In the genomic region with DNA sequence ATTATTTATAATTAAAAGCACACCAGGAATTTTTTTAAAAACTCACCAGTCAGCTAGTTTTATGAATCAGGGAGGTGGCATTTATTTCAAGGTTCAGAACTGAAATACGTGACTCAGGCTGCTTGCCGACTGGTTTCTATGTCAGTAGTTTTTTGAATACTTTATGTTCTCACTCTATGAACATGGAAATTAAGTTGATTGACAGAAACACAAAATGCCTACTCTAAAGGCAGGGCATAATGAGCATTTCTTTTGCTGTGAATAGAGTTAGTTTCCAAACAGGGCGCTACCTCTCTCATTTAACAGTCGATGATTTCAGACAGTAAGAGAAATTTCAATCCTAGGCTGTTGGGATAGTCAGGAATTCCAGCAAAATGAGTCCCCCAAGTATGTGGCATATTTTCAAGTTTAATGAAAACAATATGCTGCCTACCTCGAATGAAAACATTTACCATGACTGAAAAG, we compare ENCODE assay signal across 13 cellular contexts. TPM values are rescaled to one million over a fixed set of nuclear protein-coding genes. Genes with fewer than 3 reads are reported as not detected.
DNase-seq lines count a peak whose midpoint lies in the region; ATAC-seq, FAIRE-seq and TF ChIP-seq lines count a peak whose summit lies in the region.
"Had no signal": no experiment of that assay in that cellular context is flagged by ENCODE, and none has a peak within 500 bp of the region (broad histone marks: within the 10 kb centered on the region; RNA-seq: fewer than 3 reads in every experiment).

No MANE protein-coding gene starts in this region.

- H3K79me2 ChIP-seq in K562 (ENCODE audit: control insufficient read depth, insufficient read depth, low read length), result peaks cover 76% of the 10 kb centered on the region
- H3K79me2 ChIP-seq in hepatocyte, result peaks cover 8% of the 10 kb centered on the region

- H3K4me3 Mint-ChIP-seq in naive thymus-derived CD8-positive, alpha-beta T cell, result peak overlapping the region in 7 of 10 donors; percentile 30 to 68 (median 40)

- DNase-seq in HS-5 (ENCODE audit: low read depth) (peak; percentile 92), K562 (ENCODE audit: extremely low read depth in 1 of 4, low spot score in 3 of 4) (peak in 1 of 4 experiments; percentile 33), 8988T (no peak), H54 (ENCODE audit: insufficient read length, low spot score) (no peak), hepatocyte (ENCODE audit: low spot score) (no peak)
- DNase-seq in naive thymus-derived CD8-positive, alpha-beta T cell, result no peak
- DNase-seq: caudate nucleus, DMS79 treated with DMSO at 0.1 percent for 48 hours, NCI-H69 had no signal

- H3K9me3 Mint-ChIP-seq in naive thymus-derived CD8-positive, alpha-beta T cell, result no peaks in the 10 kb centered on the region

- H3K9ac ChIP-seq in BLaER1, result peak overlapping the region; percentile 16; the same call in 1 of the 2 replicates
- peak overlapping the region in 1 of 2 experiments; percentile 80; a peak in 2 of 4 replicates for H3K9ac ChIP-seq in K562 (ENCODE audit: insufficient read depth in 1 of 2, low read depth in 2 of 2, low read length in 2 of 2)

- H3K9me2 ChIP-seq in hepatocyte (replicated peaks; ENCODE audit: insufficient read depth), result no peaks in the 10 kb centered on the region

- H3K9me3 ChIP-seq in BLaER1, result no peaks in the 10 kb centered on the region
- no peaks in the 10 kb centered on the region for H3K9me3 ChIP-seq in K562 (replicated peaks; ENCODE audit: control insufficient read depth, insufficient read depth, low read depth, low read length)
- no peaks in the 10 kb centered on the region for H3K9me3 ChIP-seq in hepatocyte (ENCODE audit: low read depth)
- H3K9me3 ChIP-seq: vagina had no signal

- no peak for TF ChIP-seq EP300 in K562 (IDR thresholded peaks at IDR 0.05; ENCODE audit: low read length)

- H3K4me2 ChIP-seq in BLaER1, result peak overlapping the region; percentile 91
- H3K4me2 ChIP-seq in K562 (ENCODE audit: insufficient read depth, low read length), result peak overlapping the region; percentile 72
- no peak overlapping the region for H3K4me2 ChIP-seq in hepatocyte

- H4K20me1 ChIP-seq in BLaER1 (peaks cover 79% of the 10 kb centered on the region), K562 (replicated peaks; ENCODE audit: control insufficient read depth, insufficient read depth, low read length) (0 out of 2 replicates have a peak, but pooled peaks cover 6% of the 10 kb centered on the region), hepatocyte (ENCODE audit: insufficient read depth, poor library complexity, severe bottlenecking) (no peaks in the 10 kb centered on the region)

- H3K27ac ChIP-seq in BLaER1, result peak overlapping the region; percentile 79; the same call in 1 of the 2 replicates
- peak overlapping the region; percentile 84 for H3K27ac ChIP-seq in K562 (ENCODE audit: extremely low read depth, low read depth, low read length)
- H3K27ac ChIP-seq in hepatocyte, result no peak overlapping the region

- H3K36me3 Mint-ChIP-seq in naive thymus-derived CD8-positive, alpha-beta T cell, result peaks cover 12 to 35% (median 20%) of the 10 kb centered on the region in 3 donors

- no peak for TF ChIP-seq RAD21 in K562 (CRISPR knock-in tag; conservative IDR thresholded peaks at IDR 0.05 in 1 of 2, IDR thresholded peaks at IDR 0.05 in 1 of 2)

- no TSS peak for BruUV-seq in K562 (replicated peaks; lab: Mats Ljungman, UMichigan)

- TF ChIP-seq POLR2A in K562 (conservative IDR thresholded peaks at IDR 0.05) (no peak), H54 (IDR thresholded peaks at IDR 0.05; ENCODE audit: low read depth, low read length) (no peak)

- H3K27me3 ChIP-seq in BLaER1 (no peaks in the 10 kb centered on the region), K562 (ENCODE audit: control insufficient read depth in 2 of 2, insufficient read depth in 2 of 2, low read length in 2 of 2) (no peaks in the 10 kb centered on the region), hepatocyte (peaks cover 46% of the 10 kb centered on the region)
- H3K27me3 ChIP-seq: vagina had no signal

- H3K4me3 ChIP-seq in BLaER1 (no peak overlapping the region), K562 (peak overlapping the region; percentile 5; the same call in 1 of the 2 replicates), hepatocyte (no peak overlapping the region)
- H3K4me3 ChIP-seq: vagina had no signal

- in situ Hi-C loops in K562 (cut with MboI), result no loop called here

- H3K27me3 Mint-ChIP-seq in naive thymus-derived CD8-positive, alpha-beta T cell, result no peaks in the 10 kb centered on the region

- intact Hi-C loops in K562 (cut with micrococcal nuclease), result loop anchor here (5.0 kb wide), 1 partner anchor 710 kb away; no protein-coding TSS in a partner anchor

- 2% methylated on average over 5 of the region's 5 CpGs for WGBS in K562 (ENCODE audit: insufficient coverage, low coverage, missing lambda C conversion rate)
- 65% methylated on average over 5 of the region's 5 CpGs for WGBS in hepatocyte (ENCODE audit: low lambda C conversion rate, missing lambda C conversion rate)

- no peak for ATAC-seq in K562
- ATAC-seq in naive thymus-derived CD8-positive, alpha-beta T cell, result no peak
- no peak for ATAC-seq in HG03442 (IDR thresholded peaks at IDR 0.05; ENCODE audit: unreplicated experiment)

- H3K4me1 ChIP-seq in BLaER1 (peaks cover 89% of the 10 kb centered on the region), K562 (replicated peaks in 1 of 2; ENCODE audit: control insufficient read depth in 2 of 2, insufficient read depth in 2 of 2, low read length in 2 of 2) (peaks cover 31 to 34% of the 10 kb centered on the region in 2 experiments; a peak in 4 of 5 replicates), hepatocyte (ENCODE audit: insufficient read depth) (peaks cover 13% of the 10 kb centered on the region)

- peak overlapping the region in 1 of 10 donors; percentile 16 for H3K27ac Mint-ChIP-seq in naive thymus-derived CD8-positive, alpha-beta T cell

- POLR2A ChIA-PET in K562 (lab: Yijun Ruan, JAX), result no interaction called here
- POLR2A ChIA-PET in naive thymus-derived CD8-positive, alpha-beta T cell (lab: Charles Lee), result no interaction called here

- H3K4me1 Mint-ChIP-seq in naive thymus-derived CD8-positive, alpha-beta T cell, result peaks cover 35 to 84% (median 80%) of the 10 kb centered on the region in 4 donors

- CTCF ChIA-PET in K562 (lab: Yijun Ruan, JAX; ENCODE audit: low intra/inter-chr PET ratio), result no interaction called here

- TF ChIP-seq CTCF in K562 (IDR thresholded peaks at IDR 0.05 in 2 of 3, conservative IDR thresholded peaks at IDR 0.05 in 1 of 3; ENCODE audit: insufficient read depth in 2 of 3, low read depth in 1 of 3, low read length in 3 of 3) (no peak), hepatocyte (IDR thresholded peaks at IDR 0.05; ENCODE audit: poor library complexity) (no peak)

- no peaks in the 10 kb centered on the region for H3K9me1 ChIP-seq in K562 (ENCODE audit: control insufficient read depth, insufficient read depth, low read length)

- peak; percentile 23 for FAIRE-seq in K562 (lab: Jason Lieb, UNC)
- no peak for FAIRE-seq in H54 (lab: Jason Lieb, UNC)
- FAIRE-seq: TTC549 had no signal

- H3K36me3 ChIP-seq in BLaER1, result peaks cover 32% of the 10 kb centered on the region
- peaks cover 18% of the 10 kb centered on the region; the same call in 1 of the 3 replicates for H3K36me3 ChIP-seq in K562 (ENCODE audit: control insufficient read depth, insufficient read depth, low read length)
- H3K36me3 ChIP-seq in hepatocyte (replicated peaks; ENCODE audit: insufficient read depth, low read depth), result no peaks in the 10 kb centered on the region
- H3K36me3 ChIP-seq: vagina had no signal

- H2AFZ ChIP-seq in K562 (ENCODE audit: low read depth, low read length) (peak overlapping the region; percentile 82), hepatocyte (no peak overlapping the region)

TF ChIP-seq in K562, 482 proteins besides CTCF, POLR2A, EP300 and RAD21 (continues in another document):
- TF ChIP-seq HNRNPK (IDR thresholded peaks at IDR 0.05; ENCODE audit: low read depth, low read length, poor library complexity, severe bottlenecking) (no peak), C11orf30 (IDR thresholded peaks at IDR 0.05; ENCODE audit: low read depth) (peak; percentile 52), SUPT5H (IDR thresholded peaks at IDR 0.05) (no peak), ZNF316 (IDR thresholded peaks at IDR 0.05) (peak; percentile 74), MAFG (tag; conservative IDR thresholded peaks at IDR 0.05) (peak; percentile 23; the same call in 1 of the 2 replicates)
- TF ChIP-seq, protein P1, sequence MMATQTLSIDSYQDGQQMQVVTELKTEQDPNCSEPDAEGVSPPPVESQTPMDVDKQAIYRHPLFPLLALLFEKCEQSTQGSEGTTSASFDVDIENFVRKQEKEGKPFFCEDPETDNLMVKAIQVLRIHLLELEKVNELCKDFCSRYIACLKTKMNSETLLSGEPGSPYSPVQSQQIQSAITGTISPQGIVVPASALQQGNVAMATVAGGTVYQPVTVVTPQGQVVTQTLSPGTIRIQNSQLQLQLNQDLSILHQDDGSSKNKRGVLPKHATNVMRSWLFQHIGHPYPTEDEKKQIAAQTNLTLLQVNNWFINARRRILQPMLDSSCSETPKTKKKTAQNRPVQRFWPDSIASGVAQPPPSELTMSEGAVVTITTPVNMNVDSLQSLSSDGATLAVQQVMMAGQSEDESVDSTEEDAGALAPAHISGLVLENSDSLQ (IDR thresholded peaks at IDR 0.05), result peak; percentile 77

RNA-seq across cellular contexts. Expression of a gene that starts 6.7 kb away (rescaled TPM):
- 4.9 and 5.2 TPM in 2 replicates for total RNA-seq in K562 (2011; cell fraction: chromatin; rRNA removed; ENCODE audit: low replicate concordance)
- 9.3 and 11.5 TPM in 2 replicates for total RNA-seq in K562 (2011; cell fraction: nucleolus; rRNA removed)
- total RNA-seq in K562 (2011; cell fraction: nucleoplasm; rRNA removed), result 8.4 and 12.7 TPM in 2 replicates
- total RNA-seq in K562 (2014; rRNA removed) (8.0 and 10.5 TPM in 2 replicates), K562 (2014; rRNA removed; fragmentation: Illumina TruSeq; extraction: Trizol) (3.3 and 3.4 TPM in 2 replicates), K562 (2015; rRNA removed; fragmentation: Illumina TruSeq; extraction: Trizol) (5.5 and 5.7 TPM in 2 replicates), K562 (2021) (12.9 and 13.0 TPM in 2 replicates), hepatocyte (5.8 TPM in 2 replicates)
- polyA plus RNA-seq in K562 (2011; rRNA removed) (1.9 and 2.7 TPM in 2 replicates), K562 (2014; fragmentation: Illumina TruSeq; extraction: Trizol) (2.5 and 2.6 TPM in 2 replicates), K562 (2014; fragmentation: Nextera tagmentation; extraction: Ambion mirVana) (1 to 10 TPM; 2.6 to 5.3 TPM), K562 (2014; rRNA removed) (3.7 and 3.9 TPM in 2 replicates), hepatocyte (3.7 and 4.2 TPM in 2 replicates)
- 2.2 and 3.6 TPM in 2 replicates for polyA plus RNA-seq in K562 (2011; cell fraction: cytosol; rRNA removed)
- 2.8 and 3.8 TPM in 2 replicates for polyA plus RNA-seq in K562 (2011; cell fraction: nucleus; rRNA removed)
- polyA plus RNA-seq in K562 (2012), result 5.4 and 5.9 TPM in 2 replicates
- polyA minus RNA-seq in K562 (2011; rRNA and poly(A)+ RNA removed), result 4.1 and 5.5 TPM in 2 replicates
- 3.9 and 6.8 TPM in 2 replicates for polyA minus RNA-seq in K562 (2011; cell fraction: cytosol; rRNA and poly(A)+ RNA removed)
- polyA minus RNA-seq in K562 (2011; cell fraction: nucleus; rRNA and poly(A)+ RNA removed), result 5.5 and 7.1 TPM in 2 replicates
- total RNA-seq in naive thymus-derived CD8-positive, alpha-beta T cell, result 10 to 100 TPM; 37.5 to 37.6 TPM
- polyA plus RNA-seq in naive thymus-derived CD8-positive, alpha-beta T cell, result 10 to 100 TPM in 2 of 3 donors, 1 to 10 TPM in 1; 9.2 to 12.7 (median 11.8) TPM
